35 cellular contexts compared by ENCODE assay signal in the genomic region with DNA sequence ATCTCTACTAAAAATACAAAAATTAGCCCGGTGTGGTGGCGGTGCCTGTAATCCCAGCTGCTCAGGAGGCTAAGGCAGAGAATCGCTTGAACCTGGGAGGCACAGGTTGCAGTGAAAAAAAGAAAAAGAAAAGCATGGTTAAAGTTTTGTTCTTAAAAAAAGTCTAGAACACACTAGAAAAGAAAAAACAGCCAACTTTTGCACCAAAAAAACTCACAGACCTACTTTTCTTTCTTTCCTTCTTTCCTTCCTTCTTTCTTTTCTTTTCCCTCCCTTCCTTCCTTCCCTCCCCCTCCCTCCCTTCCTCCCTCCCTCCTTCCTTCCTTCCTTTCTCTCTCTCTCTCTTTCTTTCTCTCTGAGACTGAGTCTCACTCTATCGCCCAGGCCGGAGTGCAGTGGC.
"Had no signal": no experiment of that assay in that cellular context is flagged by ENCODE, and none has a peak within 500 bp of the region (broad histone marks: within the 10 kb centered on the region; RNA-seq: fewer than 3 reads in every experiment).

No MANE protein-coding gene starts in this region.

- H3K27me3 ChIP-seq: MG63 had no signal

- DNase-seq: Karpas-422, Kasumi-1, MG63, MM.1S, MV-4-11, NCI-H1048, NCI-H1092, NCI-H1092 treated with DMSO at 0.1 percent for 48 hours, NCI-H1105, NCI-H1105 treated with DMSO at 0.1 percent for 48 hours, NCI-H1417, NCI-H1417 treated with DMSO at 0.1 percent for 48 hours, NCI-H1436, NCI-H1436 treated with DMSO at 0.1 percent for 48 hours, NCI-H146, NCI-H1694, NCI-H1694 treated with DMSO at 0.1 percent for 48 hours, NCI-H187, NCI-H187 treated with DMSO at 0.1 percent for 48 hours, NCI-H1930, NCI-H2029, NCI-H2029 treated with DMSO at 0.1 percent for 48 hours, NCI-H2081, NCI-H2081 treated with DMSO at 0.1 percent for 48 hours, NCI-H2107, NCI-H2171, NCI-H2171 treated with DMSO at 0.1 percent for 48 hours, NCI-H2227 treated with DMSO at 0.1 percent for 48 hours, NCI-H226, NCI-H345, NCI-H446, NCI-H446 treated with DMSO at 0.1 percent for 48 hours, NCI-H510A, NCI-H510A treated with DMSO at 0.1 percent for 48 hours, NCI-H524 had no signal

- H3K4me3 ChIP-seq: MG63 had no signal

- H3K36me3 ChIP-seq: MG63 had no signal
